Comparison of ENCODE assay signal across 8 cellular contexts in genomic region chr2:197704434-197705142, GRCh38. TPM values are rescaled to one million over a fixed set of nuclear protein-coding genes. Genes with fewer than 3 reads are reported as not detected.
A peak's percentile ranks its signal among the peaks of the same experiment; 100 is the strongest.
DNase-seq lines count a peak whose midpoint lies in the region; ATAC-seq and TF ChIP-seq lines count a peak whose summit lies in the region.

No MANE protein-coding gene starts in this region.

- H3K4me2 ChIP-seq in KMS-11: peak overlapping the region; percentile 90

- peaks cover 30% of the 10 kb centered on the region for H3K4me1 ChIP-seq in KMS-11 (ENCODE audit: low read depth, poor library complexity, severe bottlenecking)

- no peaks in the 10 kb centered on the region for H3K9me3 Mint-ChIP-seq in mesothelial cell of epicardium

- H3K4me3 ChIP-seq in GM06990 (replicated peaks; ENCODE audit: low read depth, low read length) (peak overlapping the region; percentile 67), KMS-11 (IDR thresholded peaks at IDR 0.05; ENCODE audit: insufficient read depth, low read depth, low read length) (no peak overlapping the region)

- peaks cover 42% of the 10 kb centered on the region for H3K79me2 ChIP-seq in KMS-11 (ENCODE audit: insufficient read depth, low read depth)

- DNase-seq in GM06990 (ENCODE audit: extremely low read depth, insufficient read length) (no peak), mesothelial cell of epicardium (ENCODE audit: low spot score in 2 of 2, unreplicated experiment in 2 of 2) (no peak), NCI-H226 (no peak), NCI-H524 treated with DMSO at 0.1 percent for 48 hours (lab: John Stamatoyannopoulos, UW) (no peak), activated gamma-delta T cell (lab: John Stamatoyannopoulos, UW) (no peak)

- peak overlapping the region; percentile 83 for H3K4me3 Mint-ChIP-seq in mesothelial cell of epicardium

- peaks cover 3% of the 10 kb centered on the region for H3K27me3 Mint-ChIP-seq in mesothelial cell of epicardium (ENCODE audit: low read depth)

- H3K27ac Mint-ChIP-seq in mesothelial cell of epicardium: peak overlapping the region; percentile 82

- H3K36me3 ChIP-seq in GM06990 (ENCODE audit: control insufficient read depth, insufficient read depth, low read length) (no peaks in the 10 kb centered on the region), KMS-11 (ENCODE audit: insufficient read depth) (no peaks in the 10 kb centered on the region)

- H3K27me3 ChIP-seq in GM06990 (replicated peaks; ENCODE audit: control insufficient read depth, insufficient read depth, low read length) (no peaks in the 10 kb centered on the region), KMS-11 (ENCODE audit: insufficient read depth, low read depth) (no peaks in the 10 kb centered on the region)

- peak overlapping the region; percentile 99 for H2AFZ ChIP-seq in KMS-11 (ENCODE audit: low read depth)

- H3K27ac ChIP-seq in KMS-11 (peak overlapping the region; percentile 88), cingulate gyrus (ENCODE audit: low read depth, low read length) (peak overlapping the region; percentile 95)

- TF ChIP-seq CTCF in GM06990 (IDR thresholded peaks at IDR 0.05; ENCODE audit: insufficient read depth, low read length, poor library complexity, severe bottlenecking) (no peak), KMS-11 (conservative IDR thresholded peaks at IDR 0.05; ENCODE audit: low read depth, low read length) (no peak), mesothelial cell of epicardium (IDR thresholded peaks at IDR 0.05; ENCODE audit: unreplicated experiment) (no peak)

- H3K36me3 Mint-ChIP-seq in mesothelial cell of epicardium: no peaks in the 10 kb centered on the region

- peak overlapping the region; percentile 76 for H3K9ac ChIP-seq in KMS-11

- H3K4me1 Mint-ChIP-seq in mesothelial cell of epicardium: peaks cover 30% of the 10 kb centered on the region

- peaks cover 25% of the 10 kb centered on the region for H4K20me1 ChIP-seq in KMS-11 (ENCODE audit: insufficient read depth)

- ATAC-seq in GM21723 (IDR thresholded peaks at IDR 0.05; ENCODE audit: unreplicated experiment): peak; percentile 43

RNA-seq across cellular contexts. Expression of gene MARS2, which starts 0.6 kb away (rescaled TPM):
- total RNA-seq in mesothelial cell of epicardium: 4.6 to 5.1 TPM (median 4.9 TPM) in 3 replicates

RNA-seq across cellular contexts. Expression of gene RFTN2, which starts 29.2 kb away (rescaled TPM):
- 7.7 to 9.9 TPM (median 9.7 TPM) in 3 replicates for total RNA-seq in mesothelial cell of epicardium
